Comparison of ENCODE assay signal across 8 cellular contexts in genomic region chrX:70455366-70456202, GRCh38. TPM values are rescaled to one million over a fixed set of nuclear protein-coding genes. Genes with fewer than 3 reads are reported as not detected.
DNase-seq lines count a peak whose midpoint lies in the region; ATAC-seq and TF ChIP-seq lines count a peak whose summit lies in the region.

No MANE protein-coding gene starts in this region.

- H3K4me1 ChIP-seq in A673 (ENCODE audit: insufficient read depth, low read length, poor library complexity, severe bottlenecking): no peaks in the 10 kb centered on the region
- peaks cover 17% of the 10 kb centered on the region for H3K4me1 ChIP-seq in SJSA1 (replicated peaks)

- peak overlapping the region; percentile 76 for H3K27ac ChIP-seq in A673 (ENCODE audit: low read depth, low read length, poor library complexity, severe bottlenecking)
- H3K27ac ChIP-seq in SJSA1: no peak overlapping the region

- no peaks in the 10 kb centered on the region for H3K27me3 ChIP-seq in A673 (replicated peaks; ENCODE audit: insufficient read depth, low read depth, low read length, poor library complexity)
- H3K27me3 ChIP-seq in SJSA1 (replicated peaks): no peaks in the 10 kb centered on the region

- H3K36me3 ChIP-seq in A673 (ENCODE audit: insufficient read depth, low read length, poor library complexity, severe bottlenecking) (no peaks in the 10 kb centered on the region), SJSA1 (no peaks in the 10 kb centered on the region)

- BruUV-seq in A673 (replicated peaks; lab: Mats Ljungman, UMichigan): no TSS peak

- peak overlapping the region; percentile 53 for H3K4me3 ChIP-seq in A673 (ENCODE audit: low read depth, low read length, poor library complexity, severe bottlenecking)
- peak overlapping the region; percentile 48 for H3K4me3 ChIP-seq in SJSA1
- H3K4me3 ChIP-seq in fibroblast of mammary gland (ENCODE audit: control insufficient read depth, low read depth, low read length): peak overlapping the region; percentile 53

- DNase-seq in A673 (ENCODE audit: low spot score) (no peak), SJSA1 (ENCODE audit: low read depth in 1 of 2, low spot score in 2 of 2) (no peak), fibroblast of mammary gland (ENCODE audit: low read depth) (no peak), renal cortical epithelial cell (ENCODE audit: low read depth) (peak; percentile 17), NCI-H2196 (lab: John Stamatoyannopoulos, UW; ENCODE audit: unreplicated experiment) (no peak), COLO829 (ENCODE audit: low spot score) (no peak)

- H3K9me3 ChIP-seq in A673 (ENCODE audit: low read depth, low read length, poor library complexity, severe bottlenecking) (no peaks in the 10 kb centered on the region), SJSA1 (replicated peaks) (no peaks in the 10 kb centered on the region)

- intact Hi-C loops in A673 (cut with micrococcal nuclease; ENCODE audit: unreplicated experiment): loop anchor here (2.0 kb wide), 1 partner anchor 99 kb away; no protein-coding TSS in a partner anchor

- CTCF ChIA-PET in A673 (lab: Charles Lee): interaction anchor here (0.7 kb wide), 1 partner anchor 286 kb away, joined by 3 read pairs; no protein-coding TSS in a partner anchor

- TF ChIP-seq CTCF in A673 (conservative IDR thresholded peaks at IDR 0.05; ENCODE audit: low read depth, low read length) (no peak), fibroblast of mammary gland (conservative IDR thresholded peaks at IDR 0.05; ENCODE audit: control insufficient read depth, insufficient read depth, low read depth, low read length) (no peak)

- ATAC-seq in GM21423 (IDR thresholded peaks at IDR 0.05; ENCODE audit: unreplicated experiment) (peak; percentile 25), GM18517 (IDR thresholded peaks at IDR 0.05; ENCODE audit: unreplicated experiment) (no peak)

- POLR2A ChIA-PET in A673 (lab: Charles Lee; ENCODE audit: low non-redundant PET): no interaction called here

RNA-seq across cellular contexts. Expression of gene DLG3, which starts 10.9 kb away (rescaled TPM):
- total RNA-seq in A673 (2021) (32.8 and 34.0 TPM in 2 replicates), renal cortical epithelial cell (33.5 and 34.2 TPM in 2 replicates)
- total RNA-seq in SJSA1 (2014; rRNA removed; shearing (Covaris generic)): 16.6 and 19.4 TPM in 2 replicates

RNA-seq across cellular contexts. Expression of gene GDPD2, which starts 32.5 kb away (rescaled TPM):
- total RNA-seq in A673 (2021) (0.68 and 0.84 TPM in 2 replicates), renal cortical epithelial cell (0.05 TPM in 1 of 2 replicates, not detected in the other)
- total RNA-seq in SJSA1 (2014; rRNA removed; shearing (Covaris generic)): 0.05 TPM in 1 of 2 replicates, not detected in the other
